Comparison of ENCODE assay signal across 8 cellular contexts in genomic region chr1:209692745-209693504, GRCh38. TPM values are rescaled to one million over a fixed set of nuclear protein-coding genes. Genes with fewer than 3 reads are reported as not detected.
DNase-seq lines count a peak whose midpoint lies in the region; ATAC-seq and TF ChIP-seq lines count a peak whose summit lies in the region.

No MANE protein-coding gene starts in this region.

- peak overlapping the region; percentile 44 for H3K27ac Mint-ChIP-seq in activated naive CD8-positive, alpha-beta T cell treated with anti-CD3 and anti-CD28 coated beads, Interleukin-2, amount 50 U/mL, for 24 hours

- H3K36me3 ChIP-seq in heart right ventricle: no peaks in the 10 kb centered on the region

- peak; percentile 51 for ATAC-seq in GM21825 (IDR thresholded peaks at IDR 0.05; ENCODE audit: unreplicated experiment)
- ATAC-seq in activated naive CD8-positive, alpha-beta T cell treated with anti-CD3 and anti-CD28 coated beads, Interleukin-2, amount 50 U/mL, for 24 hours: peak; percentile 54
- peak; percentile 46 to 79 (median 65) for ATAC-seq in heart right ventricle
- ATAC-seq in GM18519 (IDR thresholded peaks at IDR 0.05; ENCODE audit: low FRiP score, unreplicated experiment): no peak

- H3K4me1 ChIP-seq in heart right ventricle: peaks cover 0 to 36% (median 19%) of the 10 kb centered on the region in 9 donors

- peak overlapping the region; percentile 21 for H3K4me3 Mint-ChIP-seq in activated naive CD8-positive, alpha-beta T cell treated with anti-CD3 and anti-CD28 coated beads, Interleukin-2, amount 50 U/mL, for 24 hours

- H3K9me3 ChIP-seq in heart right ventricle: no peaks in the 10 kb centered on the region

- peaks cover 42% of the 10 kb centered on the region for H3K4me1 Mint-ChIP-seq in activated naive CD8-positive, alpha-beta T cell treated with anti-CD3 and anti-CD28 coated beads, Interleukin-2, amount 50 U/mL, for 24 hours

- DNase-seq in Caki2 (ENCODE audit: low read depth) (peak; percentile 66), NCI-H1092 treated with DMSO at 0.1 percent for 48 hours (lab: John Stamatoyannopoulos, UW) (peak; percentile 77), T follicular helper cell (ENCODE audit: low read depth) (peak; percentile 46), heart right ventricle (peak; percentile 60 to 86), putamen (ENCODE audit: low spot score) (peak; percentile 71)
- DNase-seq in activated naive CD8-positive, alpha-beta T cell treated with anti-CD3 and anti-CD28 coated beads, Interleukin-2, amount 50 U/mL, for 24 hours: peak; percentile 83

- peaks cover 2% of the 10 kb centered on the region for H3K36me3 Mint-ChIP-seq in activated naive CD8-positive, alpha-beta T cell treated with anti-CD3 and anti-CD28 coated beads, Interleukin-2, amount 50 U/mL, for 24 hours (ENCODE audit: low read depth)

- TF ChIP-seq CTCF in heart right ventricle (IDR thresholded peaks at IDR 0.05): peak; percentile 64 to 94 (median 86)

- intact Hi-C loops in heart right ventricle (cut with DNase I): loop anchor here (1.0 to 10.0 kb wide), 14 partner anchors 51 to 118 kb away; partner anchors contain the start of gene CAMK1G (in 1 of the 10)

- no peaks in the 10 kb centered on the region for H3K9me3 Mint-ChIP-seq in activated naive CD8-positive, alpha-beta T cell treated with anti-CD3 and anti-CD28 coated beads, Interleukin-2, amount 50 U/mL, for 24 hours

- in situ Hi-C loops in Caki2 (cut with HindIII; ENCODE audit: low pct_unique_long_range_greater_than_20kb, low sequenced_read_pairs): no loop called here

- WGBS in heart right ventricle, 2 donors: 0 to 1% methylated on average over 3 of the region's 3 CpGs

- H3K27me3 Mint-ChIP-seq in activated naive CD8-positive, alpha-beta T cell treated with anti-CD3 and anti-CD28 coated beads, Interleukin-2, amount 50 U/mL, for 24 hours: peaks cover 2% of the 10 kb centered on the region

- peak overlapping the region in 2 of 10 donors; percentile 5 to 69 for H3K27ac ChIP-seq in heart right ventricle

- H3K27me3 ChIP-seq in heart right ventricle: no peaks in the 10 kb centered on the region

- H3K4me3 ChIP-seq in heart right ventricle: no peak overlapping the region

RNA-seq across cellular contexts. Expression of gene HSD11B1, which starts 11.7 kb away (rescaled TPM):
- not detected in 2 replicates for total RNA-seq in Caki2 (2014; rRNA removed; shearing (Covaris generic); ENCODE audit: low replicate concordance)
- total RNA-seq in heart right ventricle: 10 to 100 TPM in 1 of 10 donors, 1 to 10 TPM in 9; 1.3 to 15.7 (median 3.0) TPM
- polyA plus RNA-seq in heart right ventricle: 1 to 10 TPM in 1 of 2 donors, under 1 TPM in 1; 0.59 to 7.2 TPM

RNA-seq across cellular contexts. Expression of gene G0S2, which starts 17.7 kb away (rescaled TPM):
- 8.1 and 48.4 TPM in 2 replicates for total RNA-seq in Caki2 (2014; rRNA removed; shearing (Covaris generic); ENCODE audit: low replicate concordance)
- total RNA-seq in heart right ventricle: 100 to 1,000 TPM in 7 of 10 donors, 10 to 100 TPM in 3; 75.3 to 491 (median 131) TPM
- 100 to 1,000 TPM in 1 of 2 donors, 10 to 100 TPM in 1; 90.0 to 223 TPM for polyA plus RNA-seq in heart right ventricle

RNA-seq across cellular contexts. Expression of gene LAMB3, which starts 40.7 kb away (rescaled TPM):
- 59.6 and 77.3 TPM in 2 replicates for total RNA-seq in Caki2 (2014; rRNA removed; shearing (Covaris generic); ENCODE audit: low replicate concordance)
- 1 to 10 TPM; 2.3 to 6.0 (median 3.8) TPM for total RNA-seq in heart right ventricle
- polyA plus RNA-seq in heart right ventricle: 1 to 10 TPM; 1.6 to 3.7 TPM
